Comparison of ENCODE assay signal across 8 cellular contexts in genomic region chr13:42496926-42497554, GRCh38.
DNase-seq lines count a peak whose midpoint lies in the region; ATAC-seq, FAIRE-seq and TF ChIP-seq lines count a peak whose summit lies in the region.
"Not testable (repeated sequence)": the region's sequence is repeated elsewhere in the genome, so short reads cannot be mapped to it uniquely, and the experiment has no call there.

No MANE protein-coding gene starts in this region.

- H3K27ac ChIP-seq in RWPE2 (ENCODE audit: poor library complexity, severe bottlenecking) = peak overlapping the region; percentile 8
- peak overlapping the region; percentile 63 for H3K27ac ChIP-seq in brain microvascular endothelial cell

- CTCF ChIA-PET in activated CD4-positive, alpha-beta memory T cell treated with anti-CD3 and anti-CD28 coated beads, Interleukin-2, amount 10 ng/mL, durations not matched to agents 7 days and 5 days (lab: Charles Lee) = interaction anchor here (1.0 to 3.5 kb wide), 3 partner anchors 101 to 163 kb away, joined by 4 to 10 read pairs (median 7); no protein-coding TSS in a partner anchor

- not testable (repeated sequence) for H3K27me3 ChIP-seq in GM06990 (replicated peaks; ENCODE audit: control insufficient read depth, insufficient read depth, low read length); RWPE2 (ENCODE audit: insufficient read depth, poor library complexity, severe bottlenecking); brain microvascular endothelial cell (replicated peaks)

- not testable (repeated sequence) for H3K27me3 Mint-ChIP-seq in activated CD4-positive, alpha-beta memory T cell treated with anti-CD3 and anti-CD28 coated beads, Interleukin-2, amount 10 ng/mL, durations not matched to agents 7 days and 5 days; activated T-helper 2 cell treated with anti-CD3 and anti-CD28 coated beads, Interferon-gamma antibody, Interleukin-2, Interleukin-4, amounts not matched to agents 10 μg/mL and 5 μg/mL and 100 μg/mL, durations not matched to agents 14 hours and 24 hours and 36 hours (ENCODE audit: low read depth); stimulated activated memory B cell treated with anti-CD40 and anti-IgM and Interleukin-4, amounts not matched to agents 10 μg/mL and 1 μg/mL and 100 μg/mL, for 72 hours

- peak overlapping the region; percentile 83 for H3K27ac Mint-ChIP-seq in activated CD4-positive, alpha-beta memory T cell treated with anti-CD3 and anti-CD28 coated beads, Interleukin-2, amount 10 ng/mL, durations not matched to agents 7 days and 5 days
- peak overlapping the region; percentile 83 for H3K27ac Mint-ChIP-seq in activated T-helper 2 cell treated with anti-CD3 and anti-CD28 coated beads, Interferon-gamma antibody, Interleukin-2, Interleukin-4, amounts not matched to agents 10 μg/mL and 5 μg/mL and 100 μg/mL, durations not matched to agents 14 hours and 24 hours and 36 hours
- peak overlapping the region; percentile 23 for H3K27ac Mint-ChIP-seq in stimulated activated memory B cell treated with anti-CD40 and anti-IgM and Interleukin-4, amounts not matched to agents 10 μg/mL and 1 μg/mL and 100 μg/mL, for 72 hours

- ATAC-seq in HG02852 (IDR thresholded peaks at IDR 0.05; ENCODE audit: unreplicated experiment) = peak; percentile 34
- ATAC-seq in RWPE2 (ENCODE audit: low read depth); stimulated activated memory B cell treated with anti-CD40 and anti-IgM and Interleukin-4, amounts not matched to agents 10 μg/mL and 1 μg/mL and 100 μg/mL, for 72 hours: not testable (repeated sequence)

- intact Hi-C loops in activated T-helper 2 cell treated with anti-CD3 and anti-CD28 coated beads, Interferon-gamma antibody, Interleukin-2, Interleukin-4, amounts not matched to agents 10 μg/mL and 5 μg/mL and 100 μg/mL, durations not matched to agents 14 hours and 24 hours and 36 hours (cut with micrococcal nuclease) = loop anchor here (1.0 to 10.0 kb wide), 11 partner anchors 78 to 1300 kb away; partner anchors contain the start of gene RGCC

- not testable (repeated sequence) for TF ChIP-seq CTCF in GM06990 (IDR thresholded peaks at IDR 0.05; ENCODE audit: insufficient read depth, low read length, poor library complexity, severe bottlenecking); RWPE2 (IDR thresholded peaks at IDR 0.05; ENCODE audit: poor library complexity, severe bottlenecking); brain microvascular endothelial cell (IDR thresholded peaks at IDR 0.05; ENCODE audit: low read depth, low read length, missing control alignments)

- DNase-seq in GM06990 (ENCODE audit: extremely low read depth, insufficient read length) = peak; percentile 59
- not testable (repeated sequence) for DNase-seq in GM19239 (ENCODE audit: insufficient read length, low spot score); RWPE2 (ENCODE audit: low spot score); activated CD4-positive, alpha-beta memory T cell treated with anti-CD3 and anti-CD28 coated beads, Interleukin-2, amount 10 ng/mL, durations not matched to agents 7 days and 5 days; activated T-helper 2 cell treated with anti-CD3 and anti-CD28 coated beads, Interferon-gamma antibody, Interleukin-2, Interleukin-4, amounts not matched to agents 10 μg/mL and 5 μg/mL and 100 μg/mL, durations not matched to agents 14 hours and 24 hours and 36 hours (ENCODE audit: low spot score); brain microvascular endothelial cell

- peaks cover 16% of the 10 kb centered on the region for H3K9me3 Mint-ChIP-seq in activated CD4-positive, alpha-beta memory T cell treated with anti-CD3 and anti-CD28 coated beads, Interleukin-2, amount 10 ng/mL, durations not matched to agents 7 days and 5 days
- H3K9me3 Mint-ChIP-seq in activated T-helper 2 cell treated with anti-CD3 and anti-CD28 coated beads, Interferon-gamma antibody, Interleukin-2, Interleukin-4, amounts not matched to agents 10 μg/mL and 5 μg/mL and 100 μg/mL, durations not matched to agents 14 hours and 24 hours and 36 hours = peaks cover 20% of the 10 kb centered on the region
- H3K9me3 Mint-ChIP-seq in stimulated activated memory B cell treated with anti-CD40 and anti-IgM and Interleukin-4, amounts not matched to agents 10 μg/mL and 1 μg/mL and 100 μg/mL, for 72 hours = not testable (repeated sequence)

- H3K36me3 ChIP-seq in GM06990 (ENCODE audit: control insufficient read depth, insufficient read depth, low read length); RWPE2 (ENCODE audit: low read depth); brain microvascular endothelial cell (replicated peaks): not testable (repeated sequence)

- not testable (repeated sequence) for H3K4me3 ChIP-seq in GM06990 (replicated peaks; ENCODE audit: low read depth, low read length); RWPE2 (ENCODE audit: severe bottlenecking); brain microvascular endothelial cell (ENCODE audit: low read depth, low read length)

- H3K9me3 ChIP-seq in RWPE2 (ENCODE audit: severe bottlenecking) = not testable (repeated sequence)

- H3K4me3 Mint-ChIP-seq in activated CD4-positive, alpha-beta memory T cell treated with anti-CD3 and anti-CD28 coated beads, Interleukin-2, amount 10 ng/mL, durations not matched to agents 7 days and 5 days; stimulated activated memory B cell treated with anti-CD40 and anti-IgM and Interleukin-4, amounts not matched to agents 10 μg/mL and 1 μg/mL and 100 μg/mL, for 72 hours: not testable (repeated sequence)
- peak overlapping the region; percentile 27 for H3K4me3 Mint-ChIP-seq in activated T-helper 2 cell treated with anti-CD3 and anti-CD28 coated beads, Interferon-gamma antibody, Interleukin-2, Interleukin-4, amounts not matched to agents 10 μg/mL and 5 μg/mL and 100 μg/mL, durations not matched to agents 14 hours and 24 hours and 36 hours (ENCODE audit: low read depth)

- FAIRE-seq in GM19239 (lab: Jason Lieb, UNC) = peak; percentile 74

- peaks cover 63% of the 10 kb centered on the region for H3K4me1 Mint-ChIP-seq in activated CD4-positive, alpha-beta memory T cell treated with anti-CD3 and anti-CD28 coated beads, Interleukin-2, amount 10 ng/mL, durations not matched to agents 7 days and 5 days
- peaks cover 69% of the 10 kb centered on the region for H3K4me1 Mint-ChIP-seq in activated T-helper 2 cell treated with anti-CD3 and anti-CD28 coated beads, Interferon-gamma antibody, Interleukin-2, Interleukin-4, amounts not matched to agents 10 μg/mL and 5 μg/mL and 100 μg/mL, durations not matched to agents 14 hours and 24 hours and 36 hours (ENCODE audit: low read depth)
- H3K4me1 Mint-ChIP-seq in stimulated activated memory B cell treated with anti-CD40 and anti-IgM and Interleukin-4, amounts not matched to agents 10 μg/mL and 1 μg/mL and 100 μg/mL, for 72 hours = peaks cover 30% of the 10 kb centered on the region

- H3K36me3 Mint-ChIP-seq in activated CD4-positive, alpha-beta memory T cell treated with anti-CD3 and anti-CD28 coated beads, Interleukin-2, amount 10 ng/mL, durations not matched to agents 7 days and 5 days (ENCODE audit: low read depth) = peaks cover 17% of the 10 kb centered on the region
- H3K36me3 Mint-ChIP-seq in activated T-helper 2 cell treated with anti-CD3 and anti-CD28 coated beads, Interferon-gamma antibody, Interleukin-2, Interleukin-4, amounts not matched to agents 10 μg/mL and 5 μg/mL and 100 μg/mL, durations not matched to agents 14 hours and 24 hours and 36 hours (ENCODE audit: low read depth) = peaks cover 20% of the 10 kb centered on the region
- not testable (repeated sequence) for H3K36me3 Mint-ChIP-seq in stimulated activated memory B cell treated with anti-CD40 and anti-IgM and Interleukin-4, amounts not matched to agents 10 μg/mL and 1 μg/mL and 100 μg/mL, for 72 hours

- POLR2A ChIA-PET in activated CD4-positive, alpha-beta memory T cell treated with anti-CD3 and anti-CD28 coated beads, Interleukin-2, amount 10 ng/mL, durations not matched to agents 7 days and 5 days (lab: Charles Lee) = interaction anchor here (0.8 to 6.5 kb wide), 8 partner anchors 20 to 225 kb away, joined by 3 to 102 read pairs (median 5); partner anchors contain the start of gene AKAP11

- H3K4me1 ChIP-seq in RWPE2 (ENCODE audit: insufficient read depth, poor library complexity, severe bottlenecking) = not testable (repeated sequence)

- in situ Hi-C loops in brain microvascular endothelial cell (cut with HindIII; ENCODE audit: low pct_ligation_motif_present, low sequenced_read_pairs) = not testable (repeated sequence)

Comparison
In these comparisons a context has a peak if more than half of its experiments do, and no peak if none do; other contexts are left out.
1. H3K27ac Mint-ChIP-seq: peak in every context shown above with its lines; median percentile 83 in activated CD4-positive, alpha-beta memory T cell treated with anti-CD3 and anti-CD28 coated beads, Interleukin-2, amount 10 ng/mL, durations not matched to agents 7 days and 5 days; 83 in activated T-helper 2 cell treated with anti-CD3 and anti-CD28 coated beads, Interferon-gamma antibody, Interleukin-2, Interleukin-4, amounts not matched to agents 10 μg/mL and 5 μg/mL and 100 μg/mL, durations not matched to agents 14 hours and 24 hours and 36 hours; 23 in stimulated activated memory B cell treated with anti-CD40 and anti-IgM and Interleukin-4, amounts not matched to agents 10 μg/mL and 1 μg/mL and 100 μg/mL, for 72 hours.